In the genomic region with DNA sequence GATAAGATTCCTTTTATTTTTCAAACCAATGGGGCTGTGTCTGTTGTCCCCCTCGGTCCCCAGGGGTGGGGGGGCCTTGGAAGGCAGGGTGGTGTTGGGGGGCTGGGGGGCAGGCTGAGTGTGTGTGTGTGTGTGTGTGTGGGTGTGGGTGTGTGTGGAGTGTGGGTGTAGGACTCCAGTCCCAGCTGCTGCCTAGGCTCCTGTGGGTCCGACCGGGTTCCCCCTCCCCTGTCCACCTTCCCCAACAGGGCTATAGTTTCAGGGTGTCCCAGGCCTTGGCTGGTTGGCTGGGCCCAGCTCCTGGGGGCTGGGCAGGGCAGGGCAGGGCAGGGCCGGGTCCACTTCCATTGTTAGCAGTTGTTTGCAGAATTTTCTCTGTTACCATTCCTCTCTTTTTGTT, we compare ENCODE assay signal across 1 cellular context.
TF ChIP-seq lines count a peak whose summit lies in the region.

No MANE protein-coding gene starts in this region.

TF ChIP-seq in WTC11, 78 proteins besides CTCF, POLR2A, EP300 and RAD21:
- TF ChIP-seq, protein P1, sequence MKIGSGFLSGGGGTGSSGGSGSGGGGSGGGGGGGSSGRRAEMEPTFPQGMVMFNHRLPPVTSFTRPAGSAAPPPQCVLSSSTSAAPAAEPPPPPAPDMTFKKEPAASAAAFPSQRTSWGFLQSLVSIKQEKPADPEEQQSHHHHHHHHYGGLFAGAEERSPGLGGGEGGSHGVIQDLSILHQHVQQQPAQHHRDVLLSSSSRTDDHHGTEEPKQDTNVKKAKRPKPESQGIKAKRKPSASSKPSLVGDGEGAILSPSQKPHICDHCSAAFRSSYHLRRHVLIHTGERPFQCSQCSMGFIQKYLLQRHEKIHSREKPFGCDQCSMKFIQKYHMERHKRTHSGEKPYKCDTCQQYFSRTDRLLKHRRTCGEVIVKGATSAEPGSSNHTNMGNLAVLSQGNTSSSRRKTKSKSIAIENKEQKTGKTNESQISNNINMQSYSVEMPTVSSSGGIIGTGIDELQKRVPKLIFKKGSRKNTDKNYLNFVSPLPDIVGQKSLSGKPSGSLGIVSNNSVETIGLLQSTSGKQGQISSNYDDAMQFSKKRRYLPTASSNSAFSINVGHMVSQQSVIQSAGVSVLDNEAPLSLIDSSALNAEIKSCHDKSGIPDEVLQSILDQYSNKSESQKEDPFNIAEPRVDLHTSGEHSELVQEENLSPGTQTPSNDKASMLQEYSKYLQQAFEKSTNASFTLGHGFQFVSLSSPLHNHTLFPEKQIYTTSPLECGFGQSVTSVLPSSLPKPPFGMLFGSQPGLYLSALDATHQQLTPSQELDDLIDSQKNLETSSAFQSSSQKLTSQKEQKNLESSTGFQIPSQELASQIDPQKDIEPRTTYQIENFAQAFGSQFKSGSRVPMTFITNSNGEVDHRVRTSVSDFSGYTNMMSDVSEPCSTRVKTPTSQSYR (CRISPR knock-in tag; IDR thresholded peaks at IDR 0.05): no peak
- TF ChIP-seq HMGA2 (CRISPR knock-in tag; IDR thresholded peaks at IDR 0.05) (no peak), USF1 (CRISPR knock-in tag; IDR thresholded peaks at IDR 0.05) (no peak), FOXP4 (CRISPR knock-in tag; IDR thresholded peaks at IDR 0.05) (no peak), NFATC4 (CRISPR knock-in tag; IDR thresholded peaks at IDR 0.05) (no peak), CREM (CRISPR knock-in tag; IDR thresholded peaks at IDR 0.05) (no peak), HMGXB4 (CRISPR knock-in tag; IDR thresholded peaks at IDR 0.05) (no peak), IRF2 (CRISPR knock-in tag; IDR thresholded peaks at IDR 0.05; ENCODE audit: borderline replicate concordance, low read depth) (no peak), ETV6 (CRISPR knock-in tag; IDR thresholded peaks at IDR 0.05) (no peak), SMAD4 (CRISPR knock-in tag; IDR thresholded peaks at IDR 0.05) (no peak), TP53 (CRISPR knock-in tag; IDR thresholded peaks at IDR 0.05) (no peak), SP1 (CRISPR knock-in tag; conservative IDR thresholded peaks at IDR 0.05) (no peak), SOX15 (CRISPR knock-in tag; IDR thresholded peaks at IDR 0.05) (no peak), ZNF512 (CRISPR knock-in tag; IDR thresholded peaks at IDR 0.05; ENCODE audit: borderline replicate concordance) (no peak), MXD4 (CRISPR knock-in tag; IDR thresholded peaks at IDR 0.05; ENCODE audit: borderline replicate concordance) (no peak), IRF1 (CRISPR knock-in tag; IDR thresholded peaks at IDR 0.05) (no peak), CREB1 (CRISPR knock-in tag; IDR thresholded peaks at IDR 0.05) (no peak), ARID4B (CRISPR knock-in tag; IDR thresholded peaks at IDR 0.05; ENCODE audit: borderline replicate concordance) (no peak)
- TF ChIP-seq, protein P2, sequence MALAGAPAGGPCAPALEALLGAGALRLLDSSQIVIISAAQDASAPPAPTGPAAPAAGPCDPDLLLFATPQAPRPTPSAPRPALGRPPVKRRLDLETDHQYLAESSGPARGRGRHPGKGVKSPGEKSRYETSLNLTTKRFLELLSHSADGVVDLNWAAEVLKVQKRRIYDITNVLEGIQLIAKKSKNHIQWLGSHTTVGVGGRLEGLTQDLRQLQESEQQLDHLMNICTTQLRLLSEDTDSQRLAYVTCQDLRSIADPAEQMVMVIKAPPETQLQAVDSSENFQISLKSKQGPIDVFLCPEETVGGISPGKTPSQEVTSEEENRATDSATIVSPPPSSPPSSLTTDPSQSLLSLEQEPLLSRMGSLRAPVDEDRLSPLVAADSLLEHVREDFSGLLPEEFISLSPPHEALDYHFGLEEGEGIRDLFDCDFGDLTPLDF (CRISPR knock-in tag; IDR thresholded peaks at IDR 0.05): no peak
